1 cellular context compared by ENCODE assay signal in the genomic region with DNA sequence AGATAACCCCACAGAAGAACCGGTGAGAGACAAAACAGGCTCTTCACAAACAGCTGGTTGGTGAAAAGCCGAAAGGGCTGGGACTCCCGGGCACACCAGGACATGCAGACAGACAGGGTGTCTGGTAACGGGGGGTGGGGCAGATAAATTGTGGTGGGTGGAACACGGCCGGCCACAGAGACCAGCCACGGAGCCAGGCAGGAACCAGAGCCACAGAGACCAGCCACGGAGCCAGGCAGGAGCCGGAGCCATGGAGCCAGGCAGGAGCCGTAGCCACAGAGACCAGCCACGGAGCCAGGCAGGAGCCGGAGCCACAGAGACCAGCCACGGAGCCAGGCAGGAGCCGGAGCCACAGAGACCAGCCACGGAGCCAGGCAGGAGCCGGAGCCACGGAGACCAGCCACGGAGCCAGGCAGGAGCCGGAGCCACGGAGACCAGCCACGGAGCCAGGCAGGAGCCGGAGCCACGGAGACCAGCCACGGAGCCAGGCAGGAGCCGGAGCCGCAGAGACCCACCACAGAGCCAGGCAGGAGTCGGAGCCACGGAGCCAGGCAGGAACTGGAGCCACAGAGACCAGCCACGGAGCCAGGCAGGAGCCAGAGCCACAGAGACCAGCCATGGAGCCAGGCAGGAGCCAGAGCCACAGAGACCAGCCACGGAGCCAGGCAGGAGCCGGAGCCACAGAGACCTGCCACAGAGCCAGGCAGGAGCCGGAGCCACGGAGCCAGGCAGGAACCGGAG.
TF ChIP-seq lines count a peak whose summit lies in the region.

No MANE protein-coding gene starts in this region.

TF ChIP-seq in H1, 55 proteins besides CTCF, POLR2A, EP300 and RAD21:
- 0 out of 2 replicates have a peak, but pooled peaks have one; percentile 13 for TF ChIP-seq EGR1 (IDR thresholded peaks at IDR 0.05; ENCODE audit: borderline replicate concordance, low read depth, low read length)
TF ChIP-seq in H1: peak in this region for 1; not testable (repeated sequence) for 54.
